ENCODE assay signal across 9 cellular contexts in the genomic region with DNA sequence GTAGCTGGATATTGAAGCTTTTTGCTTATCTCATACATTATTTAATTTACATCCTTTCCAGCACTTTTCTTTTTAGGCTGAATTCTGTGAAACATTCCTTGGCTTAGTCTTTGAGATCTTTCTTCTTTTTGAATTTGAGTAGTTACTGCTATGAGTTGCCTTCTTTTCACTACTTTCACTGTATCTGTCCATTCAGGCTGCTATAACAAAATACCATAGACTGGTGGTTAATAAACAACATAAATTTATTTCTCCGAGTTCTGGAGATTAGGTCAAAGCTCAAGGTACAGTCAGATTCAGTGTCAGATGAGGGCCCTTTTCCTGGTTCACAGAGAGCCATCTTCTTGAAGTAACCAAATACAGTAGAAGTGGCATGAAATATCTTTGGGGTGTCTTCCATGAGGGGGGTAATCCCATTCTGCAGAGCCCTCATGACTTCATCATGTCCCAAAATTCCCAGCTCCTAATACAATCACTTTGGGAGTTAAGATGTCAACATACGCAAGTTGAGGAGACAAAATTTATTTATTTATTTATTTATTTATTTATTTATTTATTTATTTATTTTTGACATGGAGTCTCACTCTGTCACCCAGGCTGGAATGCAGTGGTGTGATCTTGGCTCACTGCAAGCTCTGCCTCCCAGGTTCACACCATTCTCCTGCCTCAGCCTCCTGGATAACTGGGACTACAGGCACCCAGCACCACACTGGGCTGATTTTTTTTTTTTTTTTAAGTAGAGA.
"Had no signal": no experiment of that assay in that cellular context is flagged by ENCODE, and none has a peak within 500 bp of the region (broad histone marks: within the 10 kb centered on the region; RNA-seq: fewer than 3 reads in every experiment).

No MANE protein-coding gene starts in this region.

- H3K27ac Mint-ChIP-seq: GM23338, H9, HFFc6, IgD-negative memory B cell had no signal

- DNase-seq: H9, HCEC 1CT, HFFc6, KG1 had no signal

- H3K4me2 ChIP-seq: GM23338 had no signal

- H3K27me3 Mint-ChIP-seq: IgD-negative memory B cell had no signal

- H3K4me3 Mint-ChIP-seq: GM23338, H9, HFFc6, IgD-negative memory B cell had no signal

- ATAC-seq: GM23338 had no signal

- H3K4me1 Mint-ChIP-seq: GM23338, H9 had no signal

- H2AFZ ChIP-seq: GM23338 had no signal

- FAIRE-seq: H1, H54, HTR-8/SVneo had no signal

- H3K4me3 ChIP-seq: GM23338 had no signal
